In genomic region chr11:111604392-111605009, GRCh38 we compare ENCODE assay signal across 8 cellular contexts. TPM values are rescaled to one million over a fixed set of nuclear protein-coding genes. Genes with fewer than 3 reads are reported as not detected.
DNase-seq lines count a peak whose midpoint lies in the region; ATAC-seq and TF ChIP-seq lines count a peak whose summit lies in the region.

No MANE protein-coding gene starts in this region.

- peak; percentile 55 to 59 for TF ChIP-seq CTCF in tibial artery (IDR thresholded peaks at IDR 0.05)

- peaks cover 13 to 33% (median 19%) of the 10 kb centered on the region in 4 donors for H3K4me1 Mint-ChIP-seq in CD4-positive, alpha-beta memory T cell

- peak overlapping the region in 6 of 8 donors; percentile 0 to 98 (median 70) for H3K4me3 Mint-ChIP-seq in CD4-positive, alpha-beta memory T cell

- H3K27ac ChIP-seq in CD4-positive, alpha-beta memory T cell (ENCODE audit: low read depth, low read length) = no peak overlapping the region
- H3K27ac ChIP-seq in layer of hippocampus (ENCODE audit: low read depth, low read length) = peak overlapping the region; percentile 94
- H3K27ac ChIP-seq in tibial artery = peak overlapping the region in 1 of 2 donors; percentile 99

- POLR2A ChIA-PET in CD4-positive, alpha-beta memory T cell (lab: Charles Lee; ENCODE audit: partially characterized antibody) = interaction anchor here (0.7 to 3.6 kb wide), 2 partner anchors 161 to 162 kb away, joined by 3 to 16 read pairs; partner anchors contain the start of gene PPP2R1B

- in situ Hi-C loops in HAP-1 (cut with MboI; ENCODE audit: low sequenced_read_pairs) = loop anchor here (5.0 kb wide), 2 partner anchors 163 to 238 kb away; partner anchors contain the start of gene PPP2R1B

- H3K9me3 Mint-ChIP-seq in CD4-positive, alpha-beta memory T cell = no peaks in the 10 kb centered on the region

- H3K9me3 ChIP-seq in CD4-positive, alpha-beta memory T cell (ENCODE audit: control insufficient read depth in 1 of 2, low read length in 2 of 2) = no peaks in the 10 kb centered on the region
- H3K9me3 ChIP-seq in HAP-1 (no peaks in the 10 kb centered on the region), tibial artery (no peaks in the 10 kb centered on the region)

- peaks cover 0 to 7% of the 10 kb centered on the region in 2 donors for H3K36me3 Mint-ChIP-seq in CD4-positive, alpha-beta memory T cell

- no peaks in the 10 kb centered on the region for H3K36me3 ChIP-seq in CD4-positive, alpha-beta memory T cell (ENCODE audit: insufficient read depth, low read length)
- H3K36me3 ChIP-seq in HAP-1 (replicated peaks) (no peaks in the 10 kb centered on the region), tibial artery (no peaks in the 10 kb centered on the region)

- ATAC-seq in GM21515 (IDR thresholded peaks at IDR 0.05; ENCODE audit: unreplicated experiment) (no peak), GM19455 (IDR thresholded peaks at IDR 0.05; ENCODE audit: unreplicated experiment) (no peak)

- no peaks in the 10 kb centered on the region for H3K27me3 Mint-ChIP-seq in CD4-positive, alpha-beta memory T cell

- H3K4me1 ChIP-seq in CD4-positive, alpha-beta memory T cell (ENCODE audit: insufficient read depth, low read length) = peaks cover 24% of the 10 kb centered on the region
- H3K4me1 ChIP-seq in HAP-1 = peaks cover 16% of the 10 kb centered on the region
- H3K4me1 ChIP-seq in tibial artery = peaks cover 0 to 20% (median 11%) of the 10 kb centered on the region in 4 donors

- H3K27ac Mint-ChIP-seq in CD4-positive, alpha-beta memory T cell = peak overlapping the region in 4 of 7 donors; percentile 0 to 83 (median 66)

- intact Hi-C loops in CD4-positive, alpha-beta memory T cell (cut with micrococcal nuclease) = loop anchor here (5.0 to 10.0 kb wide), 3 partner anchors 323 to 688 kb away; partner anchors contain the start of gene DLAT
- intact Hi-C loops in tibial artery (cut with DNase I; ENCODE audit: low total_unique reads) = loop anchor here (5.0 kb wide), 2 partner anchors 37 to 238 kb away; no protein-coding TSS in a partner anchor

- CTCF ChIA-PET in CD4-positive, alpha-beta memory T cell (lab: Charles Lee; ENCODE audit: partially characterized antibody) = interaction anchor here (0.6 to 4.3 kb wide), 31 partner anchors 9 to 325 kb away, joined by 3 to 50 read pairs (median 4); partner anchors contain the start of gene PPP2R1B

- DNase-seq in CD4-positive, alpha-beta memory T cell = peak in 4 of 5 donors; percentile 39 to 55 (median 44)
- DNase-seq in HAP-1 (ENCODE audit: low spot score in 2 of 2) = peak; percentile 33 to 75
- DNase-seq in NCI-H82 (lab: John Stamatoyannopoulos, UW) = peak; percentile 74
- DNase-seq in brain pericyte (ENCODE audit: low read depth, low spot score) = peak; percentile 39
- DNase-seq in tibial artery = no peak

- no peak overlapping the region for H3K4me3 ChIP-seq in CD4-positive, alpha-beta memory T cell (ENCODE audit: low read length in 2 of 2)
- H3K4me3 ChIP-seq in HAP-1 = peak overlapping the region; percentile 10
- H3K4me3 ChIP-seq in tibial artery = peak overlapping the region in 1 of 2 donors; percentile 93

- no peaks in the 10 kb centered on the region for H3K27me3 ChIP-seq in CD4-positive, alpha-beta memory T cell (ENCODE audit: insufficient read depth, low read length)
- no peaks in the 10 kb centered on the region for H3K27me3 ChIP-seq in HAP-1 (ENCODE audit: low read depth)
- no peaks in the 10 kb centered on the region for H3K27me3 ChIP-seq in layer of hippocampus (ENCODE audit: control insufficient read depth, insufficient read depth, low read length)
- no peaks in the 10 kb centered on the region for H3K27me3 ChIP-seq in tibial artery

RNA-seq across cellular contexts. Expression of gene SIK2, which starts 2.3 kb away (rescaled TPM):
- 10 to 100 TPM; 12.8 to 13.8 TPM for total RNA-seq in CD4-positive, alpha-beta memory T cell
- polyA plus RNA-seq in CD4-positive, alpha-beta memory T cell = under 1 TPM; 0.04 to 0.38 TPM

Comparison
In these comparisons a context has a peak if more than half of its experiments do, and no peak if none do; other contexts are left out.
1. DNase-seq: peak in CD4-positive, alpha-beta memory T cell (4 of 5), HAP-1 (2 of 2), NCI-H82 (single experiment) and brain pericyte (single experiment); none in tibial artery (0 of 2).